In genomic region chr14:24006497-24006871, GRCh38 we compare ENCODE assay signal across 7 cellular contexts. TPM values are rescaled to one million over a fixed set of nuclear protein-coding genes. Genes with fewer than 3 reads are reported as not detected.
DNase-seq lines count a peak whose midpoint lies in the region; ATAC-seq, FAIRE-seq and TF ChIP-seq lines count a peak whose summit lies in the region.
"Not testable (repeated sequence)": the region's sequence is repeated elsewhere in the genome, so short reads cannot be mapped to it uniquely, and the experiment has no call there.

No MANE protein-coding gene starts in this region.

- not testable (repeated sequence) for H3K4me1 ChIP-seq in iPS-20b (ENCODE audit: insufficient read depth, low read length)

- not testable (repeated sequence) for H3K27me3 ChIP-seq in WERI-Rb-1 (ENCODE audit: insufficient read depth, low read depth, severe bottlenecking); iPS-20b (ENCODE audit: insufficient read depth, low read length)

- peak overlapping the region; percentile 38 for H3K4me3 ChIP-seq in WERI-Rb-1 (ENCODE audit: low read depth, low read length)
- H3K4me3 ChIP-seq in choroid plexus epithelial cell (ENCODE audit: low read depth, low read length), result peak overlapping the region; percentile 45
- H3K4me3 ChIP-seq in iPS-20b (ENCODE audit: low read length), result peak overlapping the region; percentile 42; the same call in 1 of the 2 replicates
- H3K4me3 ChIP-seq in retinal pigment epithelial cell (ENCODE audit: low read length), result peak overlapping the region; percentile 43

- FAIRE-seq in GM12891 (lab: Jason Lieb, UNC), result peak; percentile 81

- not testable (repeated sequence) for H3K36me3 ChIP-seq in WERI-Rb-1; iPS-20b (ENCODE audit: insufficient read depth, low read depth, low read length)

- H3K27ac ChIP-seq in WERI-Rb-1; iPS-20b (ENCODE audit: low read length): not testable (repeated sequence)

- H3K9me3 ChIP-seq in WERI-Rb-1 (ENCODE audit: severe bottlenecking); iPS-20b (ENCODE audit: insufficient read depth, low read depth, low read length): not testable (repeated sequence)

- not testable (repeated sequence) for TF ChIP-seq CTCF in WERI-Rb-1 (IDR thresholded peaks at IDR 0.05; ENCODE audit: low read depth, low read length); choroid plexus epithelial cell (conservative IDR thresholded peaks at IDR 0.05; ENCODE audit: low read depth, low read length); retinal pigment epithelial cell (conservative IDR thresholded peaks at IDR 0.05; ENCODE audit: low read depth, low read length)

- not testable (repeated sequence) for TF ChIP-seq POLR2A in GM12891 (IDR thresholded peaks at IDR 0.05; ENCODE audit: low read depth, low read length)

- ATAC-seq in GM21737 (IDR thresholded peaks at IDR 0.05; ENCODE audit: unreplicated experiment) (peak; percentile 23), HG03442 (IDR thresholded peaks at IDR 0.05; ENCODE audit: unreplicated experiment) (peak; percentile 35)

- H3K9ac ChIP-seq in iPS-20b (ENCODE audit: low read depth, low read length), result not testable (repeated sequence)

- DNase-seq in GM12891 (ENCODE audit: insufficient read length, low spot score); choroid plexus epithelial cell (ENCODE audit: low read depth); retinal pigment epithelial cell (ENCODE audit: low read depth): not testable (repeated sequence)
- peak; percentile 27 for DNase-seq in WERI-Rb-1

RNA-seq across cellular contexts. Expression of gene DHRS4L2, which starts 17.8 kb away (rescaled TPM):
- 12.0 TPM for polyA plus RNA-seq in GM12891 (2012; ENCODE audit: low read depth, missing spikeins)

RNA-seq across cellular contexts. Expression of gene CARMIL3, which starts 45.3 kb away (rescaled TPM):
- 0.30 TPM for polyA plus RNA-seq in GM12891 (2012; ENCODE audit: low read depth, missing spikeins)

RNA-seq across cellular contexts. Expression of gene DHRS4, which starts 52.9 kb away (rescaled TPM):
- polyA plus RNA-seq in GM12891 (2012; ENCODE audit: low read depth, missing spikeins), result 20.2 TPM
